1 cellular context compared by ENCODE assay signal in genomic region chr13:37944476-37945442, GRCh38.
TF ChIP-seq lines count a peak whose summit lies in the region.

No MANE protein-coding gene starts in this region.

TF ChIP-seq in neural cell, 6 proteins besides CTCF, POLR2A, EP300 and RAD21 (continued from another document):
- TF ChIP-seq, protein P1, sequence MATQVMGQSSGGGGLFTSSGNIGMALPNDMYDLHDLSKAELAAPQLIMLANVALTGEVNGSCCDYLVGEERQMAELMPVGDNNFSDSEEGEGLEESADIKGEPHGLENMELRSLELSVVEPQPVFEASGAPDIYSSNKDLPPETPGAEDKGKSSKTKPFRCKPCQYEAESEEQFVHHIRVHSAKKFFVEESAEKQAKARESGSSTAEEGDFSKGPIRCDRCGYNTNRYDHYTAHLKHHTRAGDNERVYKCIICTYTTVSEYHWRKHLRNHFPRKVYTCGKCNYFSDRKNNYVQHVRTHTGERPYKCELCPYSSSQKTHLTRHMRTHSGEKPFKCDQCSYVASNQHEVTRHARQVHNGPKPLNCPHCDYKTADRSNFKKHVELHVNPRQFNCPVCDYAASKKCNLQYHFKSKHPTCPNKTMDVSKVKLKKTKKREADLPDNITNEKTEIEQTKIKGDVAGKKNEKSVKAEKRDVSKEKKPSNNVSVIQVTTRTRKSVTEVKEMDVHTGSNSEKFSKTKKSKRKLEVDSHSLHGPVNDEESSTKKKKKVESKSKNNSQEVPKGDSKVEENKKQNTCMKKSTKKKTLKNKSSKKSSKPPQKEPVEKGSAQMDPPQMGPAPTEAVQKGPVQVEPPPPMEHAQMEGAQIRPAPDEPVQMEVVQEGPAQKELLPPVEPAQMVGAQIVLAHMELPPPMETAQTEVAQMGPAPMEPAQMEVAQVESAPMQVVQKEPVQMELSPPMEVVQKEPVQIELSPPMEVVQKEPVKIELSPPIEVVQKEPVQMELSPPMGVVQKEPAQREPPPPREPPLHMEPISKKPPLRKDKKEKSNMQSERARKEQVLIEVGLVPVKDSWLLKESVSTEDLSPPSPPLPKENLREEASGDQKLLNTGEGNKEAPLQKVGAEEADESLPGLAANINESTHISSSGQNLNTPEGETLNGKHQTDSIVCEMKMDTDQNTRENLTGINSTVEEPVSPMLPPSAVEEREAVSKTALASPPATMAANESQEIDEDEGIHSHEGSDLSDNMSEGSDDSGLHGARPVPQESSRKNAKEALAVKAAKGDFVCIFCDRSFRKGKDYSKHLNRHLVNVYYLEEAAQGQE (IDR thresholded peaks at IDR 0.05; ENCODE audit: borderline replicate concordance): no peak
- no peak for TF ChIP-seq MXI1 (conservative IDR thresholded peaks at IDR 0.05; ENCODE audit: poor library complexity, severe bottlenecking)
- no peak for TF ChIP-seq EZH2 (IDR thresholded peaks at IDR 0.05; ENCODE audit: borderline replicate concordance, insufficient read depth, low read length, poor library complexity, severe bottlenecking)
- no peak for TF ChIP-seq POLR2AphosphoS5 (IDR thresholded peaks at IDR 0.05)
